1 cellular context compared by ENCODE assay signal in genomic region chr13:45257638-45258338, GRCh38.
TF ChIP-seq lines count a peak whose summit lies in the region.

No MANE protein-coding gene starts in this region.

TF ChIP-seq in GM12878, 131 proteins besides CTCF, POLR2A, EP300 and RAD21 (continues in another document):
- TF ChIP-seq HDGF (IDR thresholded peaks at IDR 0.05) (no peak), ZBTB4 (CRISPR knock-in tag; IDR thresholded peaks at IDR 0.05) (no peak), E4F1 (IDR thresholded peaks at IDR 0.05; ENCODE audit: borderline replicate concordance, partially characterized antibody) (no peak), PAX8 (IDR thresholded peaks at IDR 0.05) (no peak), ESRRA (IDR thresholded peaks at IDR 0.05; ENCODE audit: low read length) (no peak), NR2C2 (IDR thresholded peaks at IDR 0.05; ENCODE audit: borderline replicate concordance, control insufficient read depth, insufficient read length, low read depth) (no peak), BCL3 (IDR thresholded peaks at IDR 0.05; ENCODE audit: borderline replicate concordance, insufficient read depth, low read depth, low read length, poor library complexity, severe bottlenecking) (no peak), HSF1 (IDR thresholded peaks at IDR 0.05; ENCODE audit: low read depth, low read length) (no peak), POLR2AphosphoS5 (IDR thresholded peaks at IDR 0.05; ENCODE audit: low read length) (no peak), PKNOX1 (IDR thresholded peaks at IDR 0.05) (0 out of 2 replicates have a peak, but pooled peaks have one; percentile 20), RAD51 (IDR thresholded peaks at IDR 0.05) (no peak), JUND (IDR thresholded peaks at IDR 0.05; ENCODE audit: low read depth, low read length) (no peak), STAT1 (conservative IDR thresholded peaks at IDR 0.05) (no peak), POU2F2 (IDR thresholded peaks at IDR 0.05; ENCODE audit: borderline replicate concordance, low read depth, low read length) (no peak), USF2 (IDR thresholded peaks at IDR 0.05; ENCODE audit: borderline replicate concordance, low read depth, low read length) (no peak), NR2F1 (conservative IDR thresholded peaks at IDR 0.05) (no peak), YY1 (IDR thresholded peaks at IDR 0.05; ENCODE audit: low read depth, low read length) (no peak), BRCA1 (IDR thresholded peaks at IDR 0.05; ENCODE audit: low read depth, low read length) (no peak), CREB1 (IDR thresholded peaks at IDR 0.05; ENCODE audit: low read depth) (0 out of 2 replicates have a peak, but pooled peaks have one; percentile 20), CHD1 (IDR thresholded peaks at IDR 0.05; ENCODE audit: low read depth, low read length) (no peak), FOXM1 (IDR thresholded peaks at IDR 0.05; ENCODE audit: low read depth, low read length) (no peak), ATF2 (IDR thresholded peaks at IDR 0.05; ENCODE audit: low read length) (peak; percentile 64), ZNF384 (IDR thresholded peaks at IDR 0.05; ENCODE audit: borderline replicate concordance, low read depth, low read length) (no peak), ETV6 (conservative IDR thresholded peaks at IDR 0.05 in 1 of 2, IDR thresholded peaks at IDR 0.05 in 1 of 2; ENCODE audit: borderline replicate concordance in 1 of 2, low read depth in 1 of 2) (no peak), NBN (IDR thresholded peaks at IDR 0.05) (no peak), KAT2A (conservative IDR thresholded peaks at IDR 0.05; ENCODE audit: control insufficient read depth, low read depth, low read length) (no peak), CHD2 (IDR thresholded peaks at IDR 0.05; ENCODE audit: borderline replicate concordance, low read depth, low read length) (no peak), ASH2L (IDR thresholded peaks at IDR 0.05; ENCODE audit: borderline replicate concordance, low read depth) (no peak), PML (IDR thresholded peaks at IDR 0.05; ENCODE audit: low read length) (no peak), FOXK2 (IDR thresholded peaks at IDR 0.05) (no peak), IRF4 (IDR thresholded peaks at IDR 0.05; ENCODE audit: low read depth, low read length) (no peak), ZNF592 (IDR thresholded peaks at IDR 0.05) (no peak), ZBTB11 (CRISPR knock-in tag; IDR thresholded peaks at IDR 0.05) (no peak), SMARCA5 (IDR thresholded peaks at IDR 0.05) (no peak), RUNX3 (IDR thresholded peaks at IDR 0.05; ENCODE audit: low read length) (peak; percentile 38; the same call in 1 of the 2 replicates), POLR2AphosphoS2 (IDR thresholded peaks at IDR 0.05; ENCODE audit: low read depth, low read length) (no peak), IKZF2 (IDR thresholded peaks at IDR 0.05) (no peak), HDAC2 (IDR thresholded peaks at IDR 0.05) (no peak), IRF3 (IDR thresholded peaks at IDR 0.05) (no peak), TCF7 (IDR thresholded peaks at IDR 0.05; ENCODE audit: borderline replicate concordance) (no peak), HCFC1 (IDR thresholded peaks at IDR 0.05; ENCODE audit: low read length) (no peak), SP1 (IDR thresholded peaks at IDR 0.05; ENCODE audit: low read depth, low read length) (no peak), ZZZ3 (IDR thresholded peaks at IDR 0.05; ENCODE audit: control insufficient read depth, insufficient read length, low read depth) (no peak)
